Comparison of ENCODE assay signal across 8 cellular contexts in the genomic region with DNA sequence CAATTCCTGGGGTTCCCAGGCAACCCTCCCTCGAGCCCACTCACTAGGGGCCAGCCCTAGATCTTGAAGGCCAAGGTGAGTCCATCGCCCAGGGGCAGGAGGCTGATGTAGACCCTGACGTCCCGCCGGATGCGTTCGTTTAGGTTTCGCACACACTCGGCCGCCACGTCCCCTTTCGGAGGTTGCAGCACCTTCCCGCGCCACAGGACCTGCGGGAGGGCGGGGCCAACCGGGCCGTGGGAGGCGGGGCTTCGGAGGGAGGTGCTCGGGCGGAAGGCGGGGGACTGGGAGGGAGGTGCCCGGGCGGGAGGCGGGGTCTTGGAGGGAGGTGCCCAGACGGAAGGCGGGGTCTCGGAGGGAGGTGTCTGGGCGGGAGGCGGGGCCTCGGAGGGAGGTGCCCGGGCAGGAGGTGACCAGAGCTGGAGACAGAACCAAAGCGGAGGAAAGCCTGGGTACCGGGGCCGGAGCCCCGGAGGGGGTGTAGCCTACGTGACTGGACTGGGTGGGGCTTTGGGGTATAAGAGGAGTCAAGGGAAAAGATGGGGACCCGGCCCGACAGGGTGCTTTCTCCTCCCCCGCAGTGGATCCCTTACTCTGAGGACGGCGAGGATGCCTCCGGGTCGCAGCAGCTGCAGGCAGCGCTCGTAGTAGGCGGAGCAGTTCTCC. TPM values are rescaled to one million over a fixed set of nuclear protein-coding genes. Genes with fewer than 3 reads are reported as not detected.
DNase-seq lines count a peak whose midpoint lies in the region; ATAC-seq and TF ChIP-seq lines count a peak whose summit lies in the region.

No MANE protein-coding gene starts in this region.

- 3 to 7% methylated on average over 18 to 48 of the region's 48 CpGs for WGBS in endodermal cell (ENCODE audit: insufficient coverage in 1 of 2, insufficient read length in 1 of 2), 2 experiments

- peak overlapping the region; percentile 94 for H3K27ac Mint-ChIP-seq in endodermal cell
- peak overlapping the region; percentile 78 for H3K27ac Mint-ChIP-seq in mesothelial cell of epicardium

- H3K27ac ChIP-seq in BLaER1: peak overlapping the region; percentile 76
- peak overlapping the region; percentile 49 for H3K27ac ChIP-seq in endodermal cell (ENCODE audit: low read depth, low read length)

- H3K9me3 ChIP-seq in BLaER1 (no peaks in the 10 kb centered on the region), endodermal cell (ENCODE audit: control insufficient read depth, low read length) (no peaks in the 10 kb centered on the region)

- peak; percentile 89 to 94 for DNase-seq in NOMO-1 (lab: John Stamatoyannopoulos, UW; ENCODE audit: unreplicated experiment in 2 of 2)
- peak; percentile 99 for DNase-seq in activated CD8-positive, alpha-beta memory T cell treated with anti-CD3 and anti-CD28 coated beads, Interleukin-2, amount 50 U/mL, for 4 hours
- peak; percentile 100 for DNase-seq in endodermal cell
- peak; percentile 89 to 93 for DNase-seq in mesothelial cell of epicardium (ENCODE audit: low spot score in 2 of 2, unreplicated experiment in 2 of 2)
- DNase-seq in stimulated activated CD8-positive, alpha-beta memory T cell treated with anti-CD3 and anti-CD28 coated beads, Interleukin-15, amount 100 ng/mL, for 4 hours (ENCODE audit: low read depth in 2 of 2): peak; percentile 91 to 93

- H3K4me1 Mint-ChIP-seq in endodermal cell: peaks cover 17% of the 10 kb centered on the region
- peaks cover 26% of the 10 kb centered on the region for H3K4me1 Mint-ChIP-seq in mesothelial cell of epicardium

- no peaks in the 10 kb centered on the region for H3K27me3 Mint-ChIP-seq in endodermal cell (ENCODE audit: insufficient read depth)
- H3K27me3 Mint-ChIP-seq in mesothelial cell of epicardium (ENCODE audit: low read depth): no peaks in the 10 kb centered on the region

- H3K27me3 ChIP-seq in BLaER1 (no peaks in the 10 kb centered on the region), endodermal cell (ENCODE audit: control insufficient read depth, insufficient read depth, low read length, poor library complexity, severe bottlenecking) (no peaks in the 10 kb centered on the region)

- H4K20me1 ChIP-seq in BLaER1: peaks cover 46% of the 10 kb centered on the region

- peak overlapping the region; percentile 82 for H3K9ac ChIP-seq in BLaER1
- peak overlapping the region; percentile 55 for H3K9ac ChIP-seq in endodermal cell (ENCODE audit: extremely low read depth, low read length, poor library complexity, severe bottlenecking)

- TF ChIP-seq CTCF in endodermal cell (conservative IDR thresholded peaks at IDR 0.05) (no peak), mesothelial cell of epicardium (IDR thresholded peaks at IDR 0.05; ENCODE audit: unreplicated experiment) (no peak)

- peak overlapping the region; percentile 100 for H3K4me2 ChIP-seq in BLaER1

- ATAC-seq in GM19395 (IDR thresholded peaks at IDR 0.05; ENCODE audit: unreplicated experiment) (peak; percentile 49), HG03521 (IDR thresholded peaks at IDR 0.05; ENCODE audit: unreplicated experiment) (peak; percentile 56)

- H3K4me3 Mint-ChIP-seq in endodermal cell: peak overlapping the region; percentile 55
- H3K4me3 Mint-ChIP-seq in mesothelial cell of epicardium: peak overlapping the region; percentile 69

- H3K36me3 Mint-ChIP-seq in endodermal cell (ENCODE audit: low read depth): peaks cover 36% of the 10 kb centered on the region
- peaks cover 18% of the 10 kb centered on the region for H3K36me3 Mint-ChIP-seq in mesothelial cell of epicardium

- H3K36me3 ChIP-seq in BLaER1: peaks cover 42% of the 10 kb centered on the region
- peaks cover 41% of the 10 kb centered on the region for H3K36me3 ChIP-seq in endodermal cell (ENCODE audit: control insufficient read depth, insufficient read depth, low read length)

- H3K9me3 Mint-ChIP-seq in endodermal cell (no peaks in the 10 kb centered on the region), mesothelial cell of epicardium (no peaks in the 10 kb centered on the region)

- H3K4me3 ChIP-seq in BLaER1: peak overlapping the region; percentile 82
- H3K4me3 ChIP-seq in endodermal cell (ENCODE audit: low read length): peak overlapping the region; percentile 80

- peaks cover 30% of the 10 kb centered on the region for H3K4me1 ChIP-seq in BLaER1
- H3K4me1 ChIP-seq in endodermal cell (ENCODE audit: control insufficient read depth, insufficient read depth, low read length): peaks cover 5% of the 10 kb centered on the region

RNA-seq across cellular contexts. Expression of gene COMTD1, which starts 1.6 kb away (rescaled TPM):
- total RNA-seq in endodermal cell: 10 to 100 TPM in 1 of 2 donors, 1 to 10 TPM in 1; 9.6 to 14.4 TPM
- polyA plus RNA-seq in endodermal cell (2013, experiment 1 of 2): 9.8 TPM
- polyA plus RNA-seq in endodermal cell (2013, experiment 2 of 2): 9.0 TPM
- total RNA-seq in mesothelial cell of epicardium: 13.9 to 14.7 TPM (median 13.9 TPM) in 3 replicates

RNA-seq across cellular contexts. Expression of gene VDAC2, which starts 23.6 kb away (rescaled TPM):
- total RNA-seq in endodermal cell: 100 to 1,000 TPM; 277 to 292 TPM
- 259 TPM for polyA plus RNA-seq in endodermal cell (2013, experiment 1 of 2)
- 244 TPM for polyA plus RNA-seq in endodermal cell (2013, experiment 2 of 2)
- 144 to 154 TPM (median 149 TPM) in 3 replicates for total RNA-seq in mesothelial cell of epicardium

Comparison
In these comparisons a context has a peak if more than half of its experiments do, and no peak if none do; other contexts are left out.
1. Peak in every context shown above with its lines: DNase-seq, ATAC-seq, H3K4me3 ChIP-seq and H3K27ac ChIP-seq.